Comparison of ENCODE assay signal across 15 cellular contexts in the genomic region with DNA sequence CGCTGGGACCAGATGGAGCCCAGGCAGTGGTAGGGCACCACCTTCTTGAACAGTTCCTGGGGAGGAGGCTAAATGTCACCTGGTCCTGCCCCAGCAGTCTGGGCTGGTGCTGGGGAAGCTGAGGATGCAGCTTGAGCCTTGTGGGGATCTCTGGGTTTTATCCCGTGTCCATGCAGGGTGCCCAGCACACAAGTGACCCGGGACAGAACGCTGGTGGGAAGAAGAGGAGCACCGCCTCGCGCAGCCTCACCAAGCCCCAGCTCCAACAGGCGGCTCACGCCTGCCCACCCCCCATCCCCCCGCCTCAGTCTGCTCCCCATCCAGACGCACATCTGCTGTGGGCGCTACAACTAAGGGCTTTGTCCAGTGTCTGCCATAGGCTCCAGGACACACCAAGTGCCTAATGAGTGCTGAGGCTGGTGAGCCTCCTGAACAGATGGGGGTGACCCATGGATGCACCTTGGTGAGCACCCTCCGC. TPM values are rescaled to one million over a fixed set of nuclear protein-coding genes. Genes with fewer than 3 reads are reported as not detected.
"Had no signal": no experiment of that assay in that cellular context is flagged by ENCODE, and none has a peak within 500 bp of the region (broad histone marks: within the 10 kb centered on the region; RNA-seq: fewer than 3 reads in every experiment).

No MANE protein-coding gene starts in this region.

- H3K27ac ChIP-seq: gastroesophageal sphincter, hepatocyte, tibial artery, vagina had no signal

- H3K27ac Mint-ChIP-seq: activated B cell treated with CpG ODN at 0.5 μM for 24 hours; activated CD4-positive, alpha-beta T cell treated with anti-CD3 and anti-CD28 coated beads, Interleukin-2, amount 10 ng/mL, durations not matched to agents 24 days and 14 days; activated naive CD8-positive, alpha-beta T cell; T-helper 1 cell treated with Interleukin-12 subunit alpha and Interleukin-12 subunit beta and Interleukin-4 antibody, amounts not matched to agents 30 μg/mL and 1 μg/mL, for 36 hours had no signal

- FAIRE-seq: bronchial epithelial cell had no signal

- H3K4me1 ChIP-seq: tibial artery had no signal

- H3K27me3 Mint-ChIP-seq: activated B cell treated with CpG ODN at 0.5 μM for 24 hours; activated CD4-positive, alpha-beta T cell treated with anti-CD3 and anti-CD28 coated beads, Interleukin-2, amount 10 ng/mL, durations not matched to agents 24 days and 14 days; activated naive CD8-positive, alpha-beta T cell; naive thymus-derived CD8-positive, alpha-beta T cell had no signal

- DNase-seq: activated B cell treated with CpG ODN at 0.5 μM for 24 hours; activated CD4-positive, alpha-beta T cell treated with anti-CD3 and anti-CD28 coated beads, Interleukin-2, amount 10 ng/mL, durations not matched to agents 24 days and 14 days; activated gamma-delta T cell; activated T-cell treated with anti-CD3 and anti-CD28 coated beads, Interleukin-2, amount 50 U/mL, for 1 hour; kidney glomerular epithelial cell; nucleus accumbens had no signal

- H3K27me3 ChIP-seq: gastroesophageal sphincter, hepatocyte, tibial artery, vagina had no signal

- H3K4me3 Mint-ChIP-seq: activated B cell treated with CpG ODN at 0.5 μM for 24 hours; activated CD4-positive, alpha-beta T cell treated with anti-CD3 and anti-CD28 coated beads, Interleukin-2, amount 10 ng/mL, durations not matched to agents 24 days and 14 days; activated naive CD8-positive, alpha-beta T cell; naive thymus-derived CD8-positive, alpha-beta T cell; T-helper 1 cell treated with Interleukin-12 subunit alpha and Interleukin-12 subunit beta and Interleukin-4 antibody, amounts not matched to agents 30 μg/mL and 1 μg/mL, for 36 hours had no signal

- ATAC-seq: gastroesophageal sphincter; naive thymus-derived CD8-positive, alpha-beta T cell had no signal

- H3K9me3 Mint-ChIP-seq: activated B cell treated with CpG ODN at 0.5 μM for 24 hours; activated CD4-positive, alpha-beta T cell treated with anti-CD3 and anti-CD28 coated beads, Interleukin-2, amount 10 ng/mL, durations not matched to agents 24 days and 14 days; naive thymus-derived CD8-positive, alpha-beta T cell; T-helper 1 cell treated with Interleukin-12 subunit alpha and Interleukin-12 subunit beta and Interleukin-4 antibody, amounts not matched to agents 30 μg/mL and 1 μg/mL, for 36 hours had no signal

- H3K4me3 ChIP-seq: gastroesophageal sphincter, hepatocyte, tibial artery, vagina had no signal

- H3K9me3 ChIP-seq: gastroesophageal sphincter, tibial artery, vagina had no signal

RNA-seq across cellular contexts. Expression of a gene that starts 45.5 kb away (rescaled TPM):
- total RNA-seq: skeletal muscle tissue had no signal
